Comparison of ENCODE assay signal across 9 cellular contexts in genomic region chr7:87148332-87148955, GRCh38. TPM values are rescaled to one million over a fixed set of nuclear protein-coding genes. Genes with fewer than 3 reads are reported as not detected.
A peak's percentile ranks its signal among the peaks of the same experiment; 100 is the strongest.
DNase-seq lines count a peak whose midpoint lies in the region; ATAC-seq, FAIRE-seq and TF ChIP-seq lines count a peak whose summit lies in the region.
"Had no signal": no experiment of that assay in that cellular context is flagged by ENCODE, and none has a peak within 500 bp of the region (broad histone marks: within the 10 kb centered on the region; RNA-seq: fewer than 3 reads in every experiment).

No MANE protein-coding gene starts in this region.

- no peaks in the 10 kb centered on the region for H3K27me3 Mint-ChIP-seq in astrocyte (ENCODE audit: low read depth, unreplicated experiment)

- ATAC-seq in DND-41 (ENCODE audit: insufficient read depth, low read depth) (no peak), sciatic nerve (no peak), HG03342 (IDR thresholded peaks at IDR 0.05; ENCODE audit: unreplicated experiment) (no peak)

- intact Hi-C loops in sciatic nerve (cut with DNase I): no loop called here

- no peak overlapping the region for H3K9ac ChIP-seq in DND-41 (ENCODE audit: low read depth, low read length)
- no peak overlapping the region for H3K9ac ChIP-seq in astrocyte (ENCODE audit: low read length)

- H3K4me3 ChIP-seq in DND-41 (ENCODE audit: low read depth in 1 of 2, low read length in 2 of 2) (no peak overlapping the region), astrocyte (ENCODE audit: insufficient read depth, low read depth, low read length) (no peak overlapping the region)
- H3K4me3 ChIP-seq: SJSA1 had no signal

- no peaks in the 10 kb centered on the region for H3K36me3 Mint-ChIP-seq in astrocyte (ENCODE audit: low read depth, unreplicated experiment)

- TF ChIP-seq CTCF in DND-41 (IDR thresholded peaks at IDR 0.05; ENCODE audit: borderline replicate concordance, extremely low read depth, low read length, poor library complexity, severe bottlenecking) (peak; percentile 60), astrocyte (IDR thresholded peaks at IDR 0.05; ENCODE audit: insufficient read depth, low read depth, low read length) (peak; percentile 58)

- no peak overlapping the region for H3K4me2 ChIP-seq in DND-41 (ENCODE audit: insufficient read depth, low read length)
- no peak overlapping the region for H3K4me2 ChIP-seq in astrocyte (ENCODE audit: low read length)

- H3K4me1 Mint-ChIP-seq in astrocyte (ENCODE audit: low read depth, unreplicated experiment): no peaks in the 10 kb centered on the region

- H3K79me2 ChIP-seq in DND-41 (ENCODE audit: insufficient read depth, low read length): peaks cover 14% of the 10 kb centered on the region
- peaks cover 6% of the 10 kb centered on the region for H3K79me2 ChIP-seq in astrocyte (ENCODE audit: insufficient read depth, low read length)

- H3K27ac ChIP-seq in DND-41 (ENCODE audit: low read length): no peak overlapping the region
- no peak overlapping the region for H3K27ac ChIP-seq in astrocyte (ENCODE audit: low read depth, low read length)
- H3K27ac ChIP-seq: SJSA1 had no signal

- H4K20me1 ChIP-seq in DND-41 (ENCODE audit: insufficient read depth, low read length) (peaks cover under 1% of the 10 kb centered on the region; the same call in 1 of the 2 replicates), astrocyte (ENCODE audit: insufficient read depth, low read length) (peaks cover under 1% of the 10 kb centered on the region)

- H3K9me3 Mint-ChIP-seq in astrocyte (ENCODE audit: unreplicated experiment): no peaks in the 10 kb centered on the region

- H3K4me1 ChIP-seq in DND-41 (ENCODE audit: insufficient read depth, low read length) (peaks cover 10% of the 10 kb centered on the region), astrocyte (ENCODE audit: insufficient read depth, low read length) (no peaks in the 10 kb centered on the region)

- H3K27ac Mint-ChIP-seq in astrocyte (ENCODE audit: unreplicated experiment): no peak overlapping the region

- H2AFZ ChIP-seq in DND-41 (ENCODE audit: low read depth, low read length): no peak overlapping the region
- H2AFZ ChIP-seq in astrocyte (ENCODE audit: low read depth, low read length): no peak overlapping the region

- TF ChIP-seq EP300 in Ishikawa (IDR thresholded peaks at IDR 0.05; ENCODE audit: borderline replicate concordance): no peak

- peak; percentile 61 for TF ChIP-seq RAD21 in Ishikawa (IDR thresholded peaks at IDR 0.05; ENCODE audit: low read depth)

- FAIRE-seq in astrocyte (lab: Jason Lieb, UNC): no peak

- H3K9me3 ChIP-seq in DND-41 (ENCODE audit: insufficient read depth, low read length, severe bottlenecking) (no peaks in the 10 kb centered on the region), astrocyte (ENCODE audit: insufficient read depth, low read depth, low read length) (no peaks in the 10 kb centered on the region)
- H3K9me3 ChIP-seq: SJSA1 had no signal

- H3K36me3 ChIP-seq in DND-41 (ENCODE audit: insufficient read depth, low read length) (no peaks in the 10 kb centered on the region; the same call in 1 of the 2 replicates), astrocyte (ENCODE audit: insufficient read depth, low read length) (no peaks in the 10 kb centered on the region)

- no peaks in the 10 kb centered on the region for H3K27me3 ChIP-seq in DND-41 (ENCODE audit: insufficient read depth, low read length, poor library complexity)
- H3K27me3 ChIP-seq in astrocyte (ENCODE audit: insufficient read depth, low read length): no peaks in the 10 kb centered on the region
- H3K27me3 ChIP-seq: SJSA1 had no signal

- no peak overlapping the region for H3K4me3 Mint-ChIP-seq in astrocyte (ENCODE audit: unreplicated experiment)

- DNase-seq in DND-41 (no peak), astrocyte (ENCODE audit: low read depth) (no peak), medulla oblongata (ENCODE audit: extremely low spot score) (peak; percentile 63), sciatic nerve (ENCODE audit: low spot score) (no peak), NK-92 (lab: John Stamatoyannopoulos, UW; ENCODE audit: unreplicated experiment) (no peak)
- no peak for DNase-seq in activated T-cell treated with anti-CD3 and anti-CD28 coated beads, Interleukin-2, amount 50 U/mL, for 48 hours

TF ChIP-seq in Ishikawa, 13 proteins besides CTCF, POLR2A, EP300 and RAD21:
- TF ChIP-seq, protein P1, sequence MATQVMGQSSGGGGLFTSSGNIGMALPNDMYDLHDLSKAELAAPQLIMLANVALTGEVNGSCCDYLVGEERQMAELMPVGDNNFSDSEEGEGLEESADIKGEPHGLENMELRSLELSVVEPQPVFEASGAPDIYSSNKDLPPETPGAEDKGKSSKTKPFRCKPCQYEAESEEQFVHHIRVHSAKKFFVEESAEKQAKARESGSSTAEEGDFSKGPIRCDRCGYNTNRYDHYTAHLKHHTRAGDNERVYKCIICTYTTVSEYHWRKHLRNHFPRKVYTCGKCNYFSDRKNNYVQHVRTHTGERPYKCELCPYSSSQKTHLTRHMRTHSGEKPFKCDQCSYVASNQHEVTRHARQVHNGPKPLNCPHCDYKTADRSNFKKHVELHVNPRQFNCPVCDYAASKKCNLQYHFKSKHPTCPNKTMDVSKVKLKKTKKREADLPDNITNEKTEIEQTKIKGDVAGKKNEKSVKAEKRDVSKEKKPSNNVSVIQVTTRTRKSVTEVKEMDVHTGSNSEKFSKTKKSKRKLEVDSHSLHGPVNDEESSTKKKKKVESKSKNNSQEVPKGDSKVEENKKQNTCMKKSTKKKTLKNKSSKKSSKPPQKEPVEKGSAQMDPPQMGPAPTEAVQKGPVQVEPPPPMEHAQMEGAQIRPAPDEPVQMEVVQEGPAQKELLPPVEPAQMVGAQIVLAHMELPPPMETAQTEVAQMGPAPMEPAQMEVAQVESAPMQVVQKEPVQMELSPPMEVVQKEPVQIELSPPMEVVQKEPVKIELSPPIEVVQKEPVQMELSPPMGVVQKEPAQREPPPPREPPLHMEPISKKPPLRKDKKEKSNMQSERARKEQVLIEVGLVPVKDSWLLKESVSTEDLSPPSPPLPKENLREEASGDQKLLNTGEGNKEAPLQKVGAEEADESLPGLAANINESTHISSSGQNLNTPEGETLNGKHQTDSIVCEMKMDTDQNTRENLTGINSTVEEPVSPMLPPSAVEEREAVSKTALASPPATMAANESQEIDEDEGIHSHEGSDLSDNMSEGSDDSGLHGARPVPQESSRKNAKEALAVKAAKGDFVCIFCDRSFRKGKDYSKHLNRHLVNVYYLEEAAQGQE (IDR thresholded peaks at IDR 0.05; ENCODE audit: low read depth): no peak
- no peak for TF ChIP-seq ZBTB7A (IDR thresholded peaks at IDR 0.05; ENCODE audit: low read depth)

RNA-seq across cellular contexts. Expression of gene DMTF1, which starts 3.8 kb away (rescaled TPM):
- total RNA-seq in astrocyte (77.3 and 89.2 TPM in 2 replicates), sciatic nerve (147 TPM)
